11 cellular contexts compared by ENCODE assay signal in the genomic region with DNA sequence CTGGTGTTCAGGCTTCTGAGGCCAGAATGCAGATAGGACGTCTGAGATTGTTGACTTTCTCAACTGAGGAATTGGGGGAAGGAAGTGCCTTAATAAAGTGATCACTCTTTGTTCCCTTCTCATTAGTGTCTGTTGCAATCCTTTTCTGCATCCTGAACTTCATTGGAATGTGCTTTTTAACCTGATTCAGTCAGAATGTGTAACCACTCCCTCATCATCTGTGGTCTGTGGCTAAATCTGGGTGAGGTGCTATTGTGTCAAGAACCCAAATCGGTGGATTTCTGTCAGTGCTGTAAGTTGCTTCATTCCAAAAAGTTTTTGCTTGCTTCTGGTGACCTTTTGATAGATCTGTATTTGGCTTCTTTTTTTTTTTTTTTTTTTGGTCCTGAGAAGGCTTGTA. TPM values are rescaled to one million over a fixed set of nuclear protein-coding genes. Genes with fewer than 3 reads are reported as not detected.
DNase-seq lines count a peak whose midpoint lies in the region; ATAC-seq and TF ChIP-seq lines count a peak whose summit lies in the region.
"Had no signal": no experiment of that assay in that cellular context is flagged by ENCODE, and none has a peak within 500 bp of the region (broad histone marks: within the 10 kb centered on the region; RNA-seq: fewer than 3 reads in every experiment).

No MANE protein-coding gene starts in this region.

- peak overlapping the region; percentile 49 for H3K27ac Mint-ChIP-seq in activated naive CD8-positive, alpha-beta T cell treated with anti-CD3 and anti-CD28 coated beads for 36 hours

- peaks cover 62% of the 10 kb centered on the region for H3K4me1 Mint-ChIP-seq in activated naive CD8-positive, alpha-beta T cell treated with anti-CD3 and anti-CD28 coated beads for 36 hours

- H3K79me2 ChIP-seq in trophoblast cell (ENCODE audit: control insufficient read depth, insufficient read depth, low read length, poor library complexity): no peaks in the 10 kb centered on the region

- H3K9me3 ChIP-seq in uterus (no peaks in the 10 kb centered on the region), trophoblast cell (ENCODE audit: insufficient read depth, low read depth, low read length) (no peaks in the 10 kb centered on the region)
- H3K9me3 ChIP-seq: right atrium auricular region, stomach had no signal

- H2AK5ac ChIP-seq in trophoblast cell (ENCODE audit: low read length): no peak overlapping the region

- peaks cover 68% of the 10 kb centered on the region for H3K36me3 Mint-ChIP-seq in activated naive CD8-positive, alpha-beta T cell treated with anti-CD3 and anti-CD28 coated beads for 36 hours

- no peak overlapping the region for H2AFZ ChIP-seq in trophoblast cell (ENCODE audit: insufficient read depth, low read length, poor library complexity)

- no peak overlapping the region for H2BK120ac ChIP-seq in trophoblast cell (ENCODE audit: insufficient read depth, low read length, poor library complexity)

- no peaks in the 10 kb centered on the region for H3K79me1 ChIP-seq in trophoblast cell (ENCODE audit: low read length)

- intact Hi-C loops in uterus (cut with DNase I; ENCODE audit: low total_unique reads): no loop called here

- H3K4me2 ChIP-seq in trophoblast cell (ENCODE audit: low read length): no peak overlapping the region

- H3K27ac ChIP-seq in uterus: no peak overlapping the region
- no peak overlapping the region for H3K27ac ChIP-seq in trophoblast cell (ENCODE audit: low read depth, low read length)
- H3K27ac ChIP-seq: right atrium auricular region had no signal

- H3K27me3 ChIP-seq in uterus (no peaks in the 10 kb centered on the region), trophoblast cell (ENCODE audit: insufficient read depth, low read length) (no peaks in the 10 kb centered on the region)
- H3K27me3 ChIP-seq: right atrium auricular region, stomach had no signal

- no peaks in the 10 kb centered on the region for H3K27me3 Mint-ChIP-seq in activated naive CD8-positive, alpha-beta T cell treated with anti-CD3 and anti-CD28 coated beads for 36 hours

- H3K9me3 Mint-ChIP-seq in activated naive CD8-positive, alpha-beta T cell treated with anti-CD3 and anti-CD28 coated beads for 36 hours: no peaks in the 10 kb centered on the region

- H3K23ac ChIP-seq in trophoblast cell (ENCODE audit: low read length): no peak overlapping the region

- peak; percentile 53 for DNase-seq in AG08396 (ENCODE audit: low spot score)
- peak; percentile 64 for DNase-seq in GM04504 (ENCODE audit: low read depth)
- no peak for DNase-seq in activated naive CD8-positive, alpha-beta T cell treated with anti-CD3 and anti-CD28 coated beads for 36 hours
- DNase-seq in kidney glomerular epithelial cell (lab: John Stamatoyannopoulos, UW): peak; percentile 22
- DNase-seq in uterus: no peak
- no peak for DNase-seq in trophoblast cell
- DNase-seq: stomach, T-helper 9 cell had no signal

- H3K36me3 ChIP-seq in uterus: no peaks in the 10 kb centered on the region
- peaks cover 30 to 61% of the 10 kb centered on the region in 2 experiments for H3K36me3 ChIP-seq in trophoblast cell (ENCODE audit: control insufficient read depth in 1 of 2, insufficient read depth in 2 of 2, low read length in 2 of 2)

- H3K4me3 ChIP-seq in uterus: no peak overlapping the region
- H3K4me3 ChIP-seq in trophoblast cell (ENCODE audit: low read depth, low read length): no peak overlapping the region
- H3K4me3 ChIP-seq: right atrium auricular region, stomach had no signal

- no peaks in the 10 kb centered on the region for H3K4me1 ChIP-seq in uterus
- peaks cover 0 to 3% of the 10 kb centered on the region in 2 experiments for H3K4me1 ChIP-seq in trophoblast cell (ENCODE audit: control insufficient read depth in 1 of 2, insufficient read depth in 2 of 2, low read length in 2 of 2)

- no peak overlapping the region for H2BK5ac ChIP-seq in trophoblast cell (ENCODE audit: low read depth, low read length, poor library complexity)

- no peak overlapping the region for H3K18ac ChIP-seq in trophoblast cell (ENCODE audit: low read length)

- no peak for TF ChIP-seq POLR2A in uterus (IDR thresholded peaks at IDR 0.05)

- WGBS in trophoblast cell (ENCODE audit: extremely low coverage, insufficient coverage, insufficient read length): no CpG with 5 or more reads among the region's 2 CpGs

- no peak overlapping the region for H3K14ac ChIP-seq in trophoblast cell (ENCODE audit: low read length)

- no peak for TF ChIP-seq CTCF in uterus (IDR thresholded peaks at IDR 0.05)

- H3K4ac ChIP-seq in trophoblast cell (ENCODE audit: low read depth, low read length): no peak overlapping the region

- H4K8ac ChIP-seq in trophoblast cell (ENCODE audit: low read depth, low read length): no peak overlapping the region

- no peak overlapping the region for H4K91ac ChIP-seq in trophoblast cell (ENCODE audit: low read depth, low read length)

- no peak overlapping the region for H3K9ac ChIP-seq in trophoblast cell (ENCODE audit: low read length)

- ATAC-seq in GM18519 (IDR thresholded peaks at IDR 0.05; ENCODE audit: low FRiP score, unreplicated experiment) (no peak), HG03442 (IDR thresholded peaks at IDR 0.05; ENCODE audit: unreplicated experiment) (no peak)

- H3K4me3 Mint-ChIP-seq in activated naive CD8-positive, alpha-beta T cell treated with anti-CD3 and anti-CD28 coated beads for 36 hours: no peak overlapping the region

- no peak overlapping the region for H2BK12ac ChIP-seq in trophoblast cell (ENCODE audit: low read length)

- H4K12ac ChIP-seq in trophoblast cell (ENCODE audit: low read depth, low read length): no peak overlapping the region

RNA-seq across cellular contexts. Expression of a gene that starts 38.2 kb away (rescaled TPM):
- total RNA-seq in activated naive CD8-positive, alpha-beta T cell treated with anti-CD3 and anti-CD28 coated beads for 36 hours: 10 to 100 TPM; 75.6 to 78.4 TPM
- 100 to 1,000 TPM in 1 of 4 donors, 10 to 100 TPM in 3; 16.7 to 119 (median 41.2) TPM for total RNA-seq in uterus
- 84.0 and 87.9 TPM in 2 replicates for polyA plus RNA-seq in trophoblast cell (2013)

RNA-seq across cellular contexts. Expression of a gene that starts 53.8 kb away (rescaled TPM):
- total RNA-seq in activated naive CD8-positive, alpha-beta T cell treated with anti-CD3 and anti-CD28 coated beads for 36 hours: 10 to 100 TPM; 20.8 to 20.9 TPM
- 10 to 100 TPM in 2 of 4 donors, 1 to 10 TPM in 2; 9.5 to 20.3 (median 12.4) TPM for total RNA-seq in uterus
- polyA plus RNA-seq in trophoblast cell (2013): 6.1 and 6.5 TPM in 2 replicates

Comparison
In these comparisons a context has a peak if more than half of its experiments do, and no peak if none do; other contexts are left out.
1. DNase-seq: peak in AG08396 (single experiment), GM04504 (single experiment) and kidney glomerular epithelial cell (single experiment); none in activated naive CD8-positive, alpha-beta T cell treated with anti-CD3 and anti-CD28 coated beads for 36 hours (single experiment), uterus (0 of 2) and trophoblast cell (0 of 2).